27 cellular contexts compared by ENCODE assay signal in the genomic region with DNA sequence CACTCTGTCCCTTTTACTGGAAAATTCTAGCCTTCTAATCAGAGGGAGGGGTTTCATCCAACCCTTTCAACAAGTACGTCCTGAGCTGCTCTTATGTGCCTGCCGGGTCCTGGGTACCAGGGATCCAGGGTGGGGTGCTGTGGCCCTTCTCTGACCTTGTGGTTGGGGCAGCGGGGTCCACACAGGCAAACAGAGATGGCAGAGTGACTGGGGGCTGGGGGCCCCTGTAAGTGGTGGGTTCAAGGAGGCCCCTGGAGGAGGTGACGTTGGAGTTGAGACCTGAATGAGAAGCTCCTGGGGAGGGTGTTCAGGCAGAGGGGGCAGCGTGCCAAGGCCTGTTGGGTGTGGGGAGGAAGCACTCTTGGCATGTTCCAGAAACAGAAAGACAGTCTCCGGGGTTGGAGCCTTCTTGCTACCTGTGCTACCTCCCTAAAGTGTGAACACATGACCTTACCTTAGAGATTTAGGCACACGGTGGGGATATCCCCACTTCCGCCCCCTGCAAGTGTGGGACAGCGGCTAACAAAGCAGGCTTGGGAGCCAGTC.
"Had no signal": no experiment of that assay in that cellular context is flagged by ENCODE, and none has a peak within 500 bp of the region (broad histone marks: within the 10 kb centered on the region; RNA-seq: fewer than 3 reads in every experiment).

No MANE protein-coding gene starts in this region.

- H3K9me3 Mint-ChIP-seq: activated CD4-positive, alpha-beta memory T cell treated with anti-CD3 and anti-CD28 coated beads, Interleukin-2, amount 10 ng/mL, durations not matched to agents 7 days and 5 days; activated naive CD4-positive, alpha-beta T cell treated with anti-CD3 and anti-CD28 coated beads, Interleukin-2, amount 50 U/mL, for 24 hours; activated T-cell treated with anti-CD3 and anti-CD28 coated beads, Interleukin-2, amount 50 U/mL, for 72 hours; brain; T-cell had no signal

- FAIRE-seq: astrocyte had no signal

- H3K36me3 ChIP-seq: cardiac muscle cell, MG63, Peyer's patch had no signal

- H3K27me3 Mint-ChIP-seq: activated CD4-positive, alpha-beta memory T cell treated with anti-CD3 and anti-CD28 coated beads, Interleukin-2, amount 10 ng/mL, durations not matched to agents 7 days and 5 days; activated CD4-positive, alpha-beta T cell treated with anti-CD3 and anti-CD28 coated beads for 36 hours; activated naive CD4-positive, alpha-beta T cell treated with anti-CD3 and anti-CD28 coated beads, Interleukin-2, amount 50 U/mL, for 24 hours; IgD-negative memory B cell; T-cell had no signal

- H3K36me3 Mint-ChIP-seq: activated naive CD4-positive, alpha-beta T cell treated with anti-CD3 and anti-CD28 coated beads, Interleukin-2, amount 50 U/mL, for 24 hours; brain; IgD-negative memory B cell; T-cell had no signal

- H3K27ac Mint-ChIP-seq: activated CD4-positive, alpha-beta memory T cell treated with anti-CD3 and anti-CD28 coated beads, Interleukin-2, amount 10 ng/mL, durations not matched to agents 7 days and 5 days; activated CD4-positive, alpha-beta T cell treated with anti-CD3 and anti-CD28 coated beads for 36 hours; activated naive CD4-positive, alpha-beta T cell treated with anti-CD3 and anti-CD28 coated beads, Interleukin-2, amount 50 U/mL, for 24 hours; activated T-cell treated with anti-CD3 and anti-CD28 coated beads, Interleukin-2, amount 50 U/mL, for 72 hours; brain; T-cell had no signal

- H3K4me3 Mint-ChIP-seq: activated CD4-positive, alpha-beta memory T cell treated with anti-CD3 and anti-CD28 coated beads, Interleukin-2, amount 10 ng/mL, durations not matched to agents 7 days and 5 days; activated CD4-positive, alpha-beta T cell treated with anti-CD3 and anti-CD28 coated beads for 36 hours; activated naive CD4-positive, alpha-beta T cell treated with anti-CD3 and anti-CD28 coated beads, Interleukin-2, amount 50 U/mL, for 24 hours; activated T-cell treated with anti-CD3 and anti-CD28 coated beads, Interleukin-2, amount 50 U/mL, for 72 hours; brain; T-cell had no signal

- H3K9me3 ChIP-seq: MG63, Peyer's patch had no signal

- DNase-seq: activated CD4-positive, alpha-beta memory T cell treated with anti-CD3 and anti-CD28 coated beads, Interleukin-2, amount 10 ng/mL, durations not matched to agents 7 days and 5 days; activated CD4-positive, alpha-beta T cell treated with anti-CD3 and anti-CD28 coated beads for 36 hours; activated CD4-positive, alpha-beta T cell treated with anti-CD3 and anti-CD28 coated beads, Interleukin-2, amount 50 U/mL, for 1 hour; activated T-cell treated with anti-CD3 and anti-CD28 coated beads, Interleukin-2, amount 50 U/mL, for 72 hours; amniotic stem cell; KG1; MG63; MV-4-11; NCI-H1092 treated with DMSO at 0.1 percent for 48 hours; NCI-H1436; NCI-H1694 treated with DMSO at 0.1 percent for 48 hours; NCI-H2029 treated with DMSO at 0.1 percent for 48 hours; NCI-H345; NCI-H510A; NCI-H526 treated with DMSO at 0.1 percent for 48 hours; NK-92 treated with Interleukin-12 subunit alpha and Interleukin-12 subunit beta, amount 100 ng/mL, for 24 hours; Peyer's patch; T-cell; T-helper 2 cell; T1000 had no signal

- H3K27ac ChIP-seq: cardiac muscle cell, Peyer's patch, SK-N-MC, VCaP had no signal

- H3K27me3 ChIP-seq: cardiac muscle cell, MG63, Peyer's patch had no signal

- H3K4me1 ChIP-seq: Peyer's patch had no signal

- ATAC-seq: activated CD4-positive, alpha-beta T cell treated with anti-CD3 and anti-CD28 coated beads for 36 hours; activated T-cell treated with anti-CD3 and anti-CD28 coated beads, Interleukin-2, amount 50 U/mL, for 72 hours; T-cell had no signal

- H3K4me1 Mint-ChIP-seq: activated CD4-positive, alpha-beta memory T cell treated with anti-CD3 and anti-CD28 coated beads, Interleukin-2, amount 10 ng/mL, durations not matched to agents 7 days and 5 days; activated CD4-positive, alpha-beta T cell treated with anti-CD3 and anti-CD28 coated beads for 36 hours had no signal

- H3K4me3 ChIP-seq: cardiac muscle cell, MG63, Peyer's patch, SK-N-MC had no signal
